In genomic region chr7:122577449-122578003, GRCh38 we compare ENCODE assay signal across 28 cellular contexts.
"Had no signal": no experiment of that assay in that cellular context is flagged by ENCODE, and none has a peak within 500 bp of the region (broad histone marks: within the 10 kb centered on the region; RNA-seq: fewer than 3 reads in every experiment).

No MANE protein-coding gene starts in this region.

- H3K9me3 ChIP-seq: adrenal gland, colonic mucosa, left lung, prostate gland, uterus had no signal

- DNase-seq: activated CD4-positive, alpha-beta T cell treated with anti-CD3 and anti-CD28 coated beads for 48 hours; activated CD4-positive, alpha-beta T cell treated with anti-CD3 and anti-CD28 coated beads, Interleukin-2, amount 50 U/mL, for 48 hours; activated CD8-positive, alpha-beta memory T cell treated with anti-CD3 and anti-CD28 coated beads for 24 hours; activated effector memory CD4-positive, alpha-beta T cell treated with anti-CD3 and anti-CD28 coated beads, Interleukin-2, amount 50 U/mL, for 16 hours; activated naive CD4-positive, alpha-beta T cell treated with anti-CD3 and anti-CD28 coated beads for 36 hours; activated naive CD8-positive, alpha-beta T cell treated with anti-CD3 and anti-CD28 coated beads for 36 hours; adrenal gland; aorta; cerebellar nuclear complex; colonic mucosa; effector CD8-positive, alpha-beta T cell; glutamatergic neuron; left lung; mesendoderm; retina; stimulated activated CD4-positive, alpha-beta T cell treated with anti-CD3 and anti-CD28 coated beads, Interleukin-12 subunit alpha, Interleukin-12 subunit beta, amount 100 ng/mL, for 4 hours; stimulated activated CD4-positive, alpha-beta T cell treated with anti-CD3 and anti-CD28 coated beads, Interleukin-4, amount 100 ng/mL, for 1 hour; stimulated activated naive CD8-positive, alpha-beta T cell treated with anti-CD3 and anti-CD28 coated beads, Interleukin-15, amount 100 ng/mL, for 72 hours; substantia nigra; uterus had no signal

- FAIRE-seq: islet of Langerhans had no signal

- H3K4me3 ChIP-seq: adrenal gland, cardiac muscle cell, colonic mucosa, left lung, lung, prostate gland, skin epidermis, uterus had no signal

- H3K4me1 ChIP-seq: adrenal gland, colonic mucosa, left lung, prostate gland, uterus had no signal

- H3K27me3 ChIP-seq: adrenal gland, cardiac muscle cell, colonic mucosa, left lung, uterus had no signal

- H3K27ac ChIP-seq: adrenal gland, cardiac muscle cell, colonic mucosa, left lung, skin epidermis, uterus had no signal

- H3K36me3 ChIP-seq: adrenal gland, cardiac muscle cell, colonic mucosa, prostate gland, uterus had no signal

- ATAC-seq: left lung; natural killer cell treated with Interleukin-12 subunit alpha and Interleukin-12 subunit beta and Interleukin-15 and Interleukin-18, amount 100 ng/mL, for 72 hours; sciatic nerve; stimulated activated memory B cell treated with anti-CD40 and anti-IgM and Interleukin-4, amounts not matched to agents 10 μg/mL and 1 μg/mL and 100 μg/mL, for 72 hours; stimulated activated naive CD8-positive, alpha-beta T cell treated with anti-CD3 and anti-CD28 coated beads, Interleukin-15, amount 100 ng/mL, for 72 hours had no signal
